ENCODE assay signal across 25 cellular contexts in the genomic region with DNA sequence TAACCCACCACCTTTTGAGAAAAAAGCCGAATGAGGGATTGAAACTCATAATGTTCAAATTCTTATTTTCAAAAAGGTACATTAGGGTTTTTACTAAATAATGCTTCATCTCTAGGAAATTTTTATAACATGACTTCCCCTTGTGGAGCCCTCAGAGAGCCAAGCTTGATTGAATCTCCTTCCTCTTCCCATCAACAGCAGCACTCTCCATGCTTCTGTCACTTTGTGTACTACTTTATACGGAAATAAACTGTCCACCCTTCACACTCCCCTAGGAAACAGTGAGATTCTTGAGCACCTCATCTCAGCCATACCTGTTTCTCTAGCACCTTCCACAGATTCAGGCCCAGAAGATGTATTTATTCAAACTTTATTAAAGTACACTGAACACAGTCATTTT. TPM values are rescaled to one million over a fixed set of nuclear protein-coding genes. Genes with fewer than 3 reads are reported as not detected.
DNase-seq lines count a peak whose midpoint lies in the region; ATAC-seq and TF ChIP-seq lines count a peak whose summit lies in the region.
"Had no signal": no experiment of that assay in that cellular context is flagged by ENCODE, and none has a peak within 500 bp of the region (broad histone marks: within the 10 kb centered on the region; RNA-seq: fewer than 3 reads in every experiment).

No MANE protein-coding gene starts in this region.

- H3K36me3 ChIP-seq in ACC112 (ENCODE audit: insufficient read depth, low read length) (peaks cover 5% of the 10 kb centered on the region), PC-3 (ENCODE audit: low read depth, low read length) (no peaks in the 10 kb centered on the region), fibroblast of lung (ENCODE audit: control insufficient read depth, insufficient read depth, low read length) (no peaks in the 10 kb centered on the region), osteoblast (ENCODE audit: insufficient read depth, low read length) (no peaks in the 10 kb centered on the region)

- DNase-seq in PC-3 = no peak
- no peak for DNase-seq in fibroblast of lung (ENCODE audit: low read depth in 2 of 2)
- DNase-seq in osteoblast (ENCODE audit: insufficient read length, low spot score, missing footprints) = no peak
- no peak for DNase-seq in foreskin keratinocyte
- DNase-seq in NCI-H446 treated with DMSO at 0.1 percent for 48 hours (lab: John Stamatoyannopoulos, UW) = no peak
- DNase-seq: activated CD4-positive, alpha-beta T cell treated with anti-CD3 and anti-CD28 coated beads, Interleukin-2, amount 10 ng/mL, durations not matched to agents 24 days and 14 days; activated naive CD8-positive, alpha-beta T cell treated with anti-CD3 and anti-CD28 coated beads, Interleukin-2, amount 50 U/mL, for 24 hours; activated T-cell treated with anti-CD3 and anti-CD28 coated beads, Interleukin-2, amount 50 U/mL, for 24 hours; cerebellar nuclear complex; DMS79 treated with DMSO at 0.1 percent for 48 hours; islet precursor cell; KG1; NCI-H1436; NCI-H345; NCI-H774; stimulated activated CD8-positive, alpha-beta memory T cell treated with anti-CD3 and anti-CD28 coated beads, Interleukin-4, amount 100 ng/mL, for 48 hours; stimulated activated naive CD8-positive, alpha-beta T cell treated with anti-CD3 and anti-CD28 coated beads, Interleukin-15, amount 100 ng/mL, for 72 hours; T-helper 17 cell had no signal

- H2AFZ ChIP-seq in ACC112 (ENCODE audit: low read length, unreplicated experiment) (no peak overlapping the region), PC-3 (ENCODE audit: low read length) (no peak overlapping the region), fibroblast of lung (ENCODE audit: low read length) (no peak overlapping the region), osteoblast (ENCODE audit: low read length) (peak overlapping the region; percentile 2)

- H3K4me1 ChIP-seq in ACC112 (ENCODE audit: control insufficient read depth, insufficient read depth, low read length, unreplicated experiment) (peaks cover 41% of the 10 kb centered on the region), PC-3 (ENCODE audit: insufficient read depth, low read length) (peaks cover 41% of the 10 kb centered on the region), fibroblast of lung (ENCODE audit: control insufficient read depth, extremely low read depth, insufficient read depth, low read length) (peaks cover 6% of the 10 kb centered on the region), osteoblast (ENCODE audit: insufficient read depth, low read length) (peaks cover 28% of the 10 kb centered on the region), foreskin keratinocyte (no peaks in the 10 kb centered on the region)

- H3K27me3 ChIP-seq in ACC112 (ENCODE audit: insufficient read depth, low read length) (no peaks in the 10 kb centered on the region), PC-3 (ENCODE audit: low read length) (no peaks in the 10 kb centered on the region), fibroblast of lung (ENCODE audit: control insufficient read depth, insufficient read depth, low read length) (no peaks in the 10 kb centered on the region), osteoblast (ENCODE audit: insufficient read depth, low read length) (no peaks in the 10 kb centered on the region), foreskin keratinocyte (no peaks in the 10 kb centered on the region)

- H3K79me2 ChIP-seq in ACC112 (ENCODE audit: control insufficient read depth, insufficient read depth, low read length, unreplicated experiment) = peaks cover 3% of the 10 kb centered on the region
- no peaks in the 10 kb centered on the region for H3K79me2 ChIP-seq in PC-3 (ENCODE audit: low read length)
- H3K79me2 ChIP-seq in fibroblast of lung (ENCODE audit: control insufficient read depth, insufficient read depth, low read length) = no peaks in the 10 kb centered on the region
- H3K79me2 ChIP-seq in osteoblast (ENCODE audit: insufficient read depth, low read length) = peaks cover 6% of the 10 kb centered on the region

- peak overlapping the region; percentile 88 for H3K27ac ChIP-seq in ACC112 (ENCODE audit: low read depth, low read length)
- H3K27ac ChIP-seq in PC-3 (ENCODE audit: low read length) = peak overlapping the region; percentile 95
- H3K27ac ChIP-seq in fibroblast of lung (ENCODE audit: insufficient read depth, low read length) = peak overlapping the region; percentile 52
- H3K27ac ChIP-seq in osteoblast (ENCODE audit: low read depth, low read length) = peak overlapping the region; percentile 90
- no peak overlapping the region for H3K27ac ChIP-seq in foreskin keratinocyte
- H3K27ac ChIP-seq: RWPE1, VCaP had no signal

- ATAC-seq in PC-3 = no peak
- ATAC-seq in GM19324 (IDR thresholded peaks at IDR 0.05; ENCODE audit: low FRiP score, unreplicated experiment) = no peak
- no peak for ATAC-seq in HG03196 (IDR thresholded peaks at IDR 0.05; ENCODE audit: unreplicated experiment)
- ATAC-seq in foreskin keratinocyte = no peak
- ATAC-seq: activated naive CD8-positive, alpha-beta T cell treated with anti-CD3 and anti-CD28 coated beads, Interleukin-2, amount 50 U/mL, for 24 hours; HCT116; stimulated activated naive CD8-positive, alpha-beta T cell treated with anti-CD3 and anti-CD28 coated beads, Interleukin-15, amount 100 ng/mL, for 72 hours; T-helper 17 cell had no signal

- H3F3A ChIP-seq in PC-3 (ENCODE audit: low read length, unreplicated experiment) = no peaks in the 10 kb centered on the region

- H3K4me3 ChIP-seq in ACC112 (ENCODE audit: low read depth, low read length) (no peak overlapping the region), PC-3 (ENCODE audit: low read length) (no peak overlapping the region), fibroblast of lung (replicated peaks in 1 of 4; ENCODE audit: control extremely low read depth in 1 of 4, insufficient read depth in 1 of 4, low read depth in 3 of 4, low read length in 4 of 4) (no peak overlapping the region), osteoblast (ENCODE audit: insufficient read depth, low read length) (no peak overlapping the region)

- TF ChIP-seq CTCF in PC-3 (conservative IDR thresholded peaks at IDR 0.05; ENCODE audit: low read depth, low read length) = no peak
- TF ChIP-seq CTCF in fibroblast of lung (conservative IDR thresholded peaks at IDR 0.05 in 1 of 2, IDR thresholded peaks at IDR 0.05 in 1 of 2; ENCODE audit: low read depth in 1 of 2, low read length in 2 of 2) = no peak
- no peak for TF ChIP-seq CTCF in osteoblast (IDR thresholded peaks at IDR 0.05; ENCODE audit: extremely low read depth, low read depth, low read length)
- TF ChIP-seq CTCF in foreskin keratinocyte (conservative IDR thresholded peaks at IDR 0.05) = no peak

- H3K4me2 ChIP-seq in PC-3 (ENCODE audit: low read length) (no peak overlapping the region), fibroblast of lung (ENCODE audit: extremely low read depth, insufficient read depth, low read length) (no peak overlapping the region), osteoblast (ENCODE audit: insufficient read depth, low read length) (no peak overlapping the region)

- no peaks in the 10 kb centered on the region for H3K9me2 ChIP-seq in PC-3 (replicated peaks; ENCODE audit: low read length)

- BruUV-seq in PC-3 (replicated peaks; lab: Mats Ljungman, UMichigan) = no TSS peak

- POLR2A ChIA-PET in PC-3 (lab: Charles Lee; ENCODE audit: unreplicated experiment) = interaction anchor here (0.6 kb wide), 1 partner anchor 73 kb away, joined by 6 read pairs; no protein-coding TSS in a partner anchor

- H3K9ac ChIP-seq in PC-3 (ENCODE audit: low read length) (peak overlapping the region; percentile 80), fibroblast of lung (ENCODE audit: insufficient read depth, low read length) (no peak overlapping the region)

- CTCF ChIA-PET in PC-3 (lab: Charles Lee) = no interaction called here

- H4K20me1 ChIP-seq in PC-3 (ENCODE audit: low read length) = no peaks in the 10 kb centered on the region
- H4K20me1 ChIP-seq in fibroblast of lung (ENCODE audit: control insufficient read depth, extremely low read depth, insufficient read depth, low read length) = no peaks in the 10 kb centered on the region
- no peaks in the 10 kb centered on the region for H4K20me1 ChIP-seq in osteoblast (ENCODE audit: insufficient read depth, low read length)

- H3K9me3 ChIP-seq in PC-3 (ENCODE audit: low read length) (no peaks in the 10 kb centered on the region), fibroblast of lung (ENCODE audit: control insufficient read depth, insufficient read depth, low read depth, low read length) (no peaks in the 10 kb centered on the region), osteoblast (ENCODE audit: low read depth, low read length) (no peaks in the 10 kb centered on the region)

- intact Hi-C loops in PC-3 (cut with micrococcal nuclease) = loop anchor here (5.0 kb wide), 1 partner anchor 790 kb away; the partner anchor contains the start of gene GULP1

RNA-seq across cellular contexts. Expression of gene TFPI, which starts 51.8 kb away (rescaled TPM):
- 15.0 and 16.0 TPM in 2 replicates for total RNA-seq in PC-3 (2014; rRNA removed)
- total RNA-seq in fibroblast of lung = 111 and 117 TPM in 2 replicates
- 141 and 274 TPM in 2 replicates for polyA plus RNA-seq in fibroblast of lung
- 74.5 and 168 TPM in 2 replicates for polyA plus RNA-seq in fibroblast of lung (2012)
- polyA minus RNA-seq in fibroblast of lung (ENCODE audit: low replicate concordance) = 12.9 and 40.0 TPM in 2 replicates
- total RNA-seq in osteoblast = 123 and 154 TPM in 2 replicates
- 0.42 and 0.54 TPM in 2 replicates for total RNA-seq in foreskin keratinocyte
- 0.14 and 0.16 TPM in 2 replicates for polyA plus RNA-seq in foreskin keratinocyte
- total RNA-seq: activated CD8-positive, alpha-beta memory T cell treated with anti-CD3 and anti-CD28 coated beads for 36 hours had no signal

RNA-seq across cellular contexts. Expression of gene CALCRL, which starts 54.4 kb away (rescaled TPM):
- total RNA-seq in PC-3 (2014; rRNA removed) (not detected in 2 replicates), fibroblast of lung (2.6 and 2.8 TPM in 2 replicates), osteoblast (5.6 and 7.6 TPM in 2 replicates), foreskin keratinocyte (2.3 and 3.3 TPM in 2 replicates)
- polyA plus RNA-seq in fibroblast of lung (1.1 and 2.8 TPM in 2 replicates), foreskin keratinocyte (0.56 and 0.69 TPM in 2 replicates)
- polyA plus RNA-seq in fibroblast of lung (2012) = 0.69 and 1.2 TPM in 2 replicates
- polyA minus RNA-seq in fibroblast of lung (ENCODE audit: low replicate concordance) = 3.7 TPM in 1 of 2 replicates, not detected in the other

Comparison
In these comparisons a context has a peak if more than half of its experiments do, and no peak if none do; other contexts are left out.
1. RNA of gene TFPI, which starts 51.8 kb away (total RNA-seq): 123 to 154 TPM in osteoblast, 111 to 117 TPM in fibroblast of lung and 15.0 to 16.0 TPM in PC-3; 0.42 to 0.54 TPM in foreskin keratinocyte; every median in the first group is over 10 times any median in the second.